Comparison of ENCODE assay signal across 1 cellular context in the genomic region with DNA sequence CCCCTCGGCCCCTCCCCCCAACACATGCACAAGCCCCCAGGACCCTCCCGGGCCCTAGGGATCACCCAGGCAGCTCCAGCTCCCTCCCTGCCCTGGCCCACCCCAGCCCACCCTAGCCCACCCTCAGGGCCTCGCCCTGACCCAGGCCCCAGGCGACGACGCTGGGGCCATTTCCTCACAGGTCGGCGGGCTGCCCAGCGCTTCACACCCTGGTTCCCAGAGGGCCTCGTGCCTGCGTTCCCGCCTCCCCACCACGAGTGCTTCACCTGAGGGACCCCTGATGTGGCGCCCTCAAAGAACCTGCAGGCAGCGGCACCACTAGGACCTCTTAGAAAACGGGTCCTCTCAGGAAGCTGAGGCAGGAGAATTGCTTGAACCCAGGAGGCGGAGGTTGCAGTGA.
TF ChIP-seq lines count a peak whose summit lies in the region.

No MANE protein-coding gene starts in this region.

TF ChIP-seq in SK-N-SH, 30 proteins besides CTCF, POLR2A, EP300 and RAD21 (continued from another document):
- TF ChIP-seq, protein P1, sequence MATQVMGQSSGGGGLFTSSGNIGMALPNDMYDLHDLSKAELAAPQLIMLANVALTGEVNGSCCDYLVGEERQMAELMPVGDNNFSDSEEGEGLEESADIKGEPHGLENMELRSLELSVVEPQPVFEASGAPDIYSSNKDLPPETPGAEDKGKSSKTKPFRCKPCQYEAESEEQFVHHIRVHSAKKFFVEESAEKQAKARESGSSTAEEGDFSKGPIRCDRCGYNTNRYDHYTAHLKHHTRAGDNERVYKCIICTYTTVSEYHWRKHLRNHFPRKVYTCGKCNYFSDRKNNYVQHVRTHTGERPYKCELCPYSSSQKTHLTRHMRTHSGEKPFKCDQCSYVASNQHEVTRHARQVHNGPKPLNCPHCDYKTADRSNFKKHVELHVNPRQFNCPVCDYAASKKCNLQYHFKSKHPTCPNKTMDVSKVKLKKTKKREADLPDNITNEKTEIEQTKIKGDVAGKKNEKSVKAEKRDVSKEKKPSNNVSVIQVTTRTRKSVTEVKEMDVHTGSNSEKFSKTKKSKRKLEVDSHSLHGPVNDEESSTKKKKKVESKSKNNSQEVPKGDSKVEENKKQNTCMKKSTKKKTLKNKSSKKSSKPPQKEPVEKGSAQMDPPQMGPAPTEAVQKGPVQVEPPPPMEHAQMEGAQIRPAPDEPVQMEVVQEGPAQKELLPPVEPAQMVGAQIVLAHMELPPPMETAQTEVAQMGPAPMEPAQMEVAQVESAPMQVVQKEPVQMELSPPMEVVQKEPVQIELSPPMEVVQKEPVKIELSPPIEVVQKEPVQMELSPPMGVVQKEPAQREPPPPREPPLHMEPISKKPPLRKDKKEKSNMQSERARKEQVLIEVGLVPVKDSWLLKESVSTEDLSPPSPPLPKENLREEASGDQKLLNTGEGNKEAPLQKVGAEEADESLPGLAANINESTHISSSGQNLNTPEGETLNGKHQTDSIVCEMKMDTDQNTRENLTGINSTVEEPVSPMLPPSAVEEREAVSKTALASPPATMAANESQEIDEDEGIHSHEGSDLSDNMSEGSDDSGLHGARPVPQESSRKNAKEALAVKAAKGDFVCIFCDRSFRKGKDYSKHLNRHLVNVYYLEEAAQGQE (IDR thresholded peaks at IDR 0.05; ENCODE audit: low read depth, low read length), result no peak
- TF ChIP-seq GATA2 (CRISPR knock-in tag; IDR thresholded peaks at IDR 0.05) (no peak), FOSL2 (IDR thresholded peaks at IDR 0.05; ENCODE audit: borderline replicate concordance, low read depth) (no peak), TCF12 (IDR thresholded peaks at IDR 0.05) (no peak), ELF1 (IDR thresholded peaks at IDR 0.05) (no peak)
